In genomic region chr10:32139223-32140073, GRCh38 we compare ENCODE assay signal across 8 cellular contexts.
DNase-seq lines count a peak whose midpoint lies in the region; ATAC-seq and TF ChIP-seq lines count a peak whose summit lies in the region.

No MANE protein-coding gene starts in this region.

- H3K4me1 ChIP-seq in NT2/D1 (ENCODE audit: insufficient read depth, insufficient read length): peaks cover 2% of the 10 kb centered on the region
- H3K4me1 ChIP-seq in thoracic aorta (ENCODE audit: control insufficient read depth in 1 of 2, low read depth in 2 of 2): peaks cover 6 to 16% of the 10 kb centered on the region in 2 donors

- H3K27me3 ChIP-seq in NT2/D1 (ENCODE audit: insufficient read depth, insufficient read length): no peaks in the 10 kb centered on the region
- no peaks in the 10 kb centered on the region for H3K27me3 ChIP-seq in thoracic aorta (replicated peaks; ENCODE audit: insufficient read depth)

- H3K36me3 ChIP-seq in NT2/D1 (ENCODE audit: insufficient read depth, insufficient read length, low read length): no peaks in the 10 kb centered on the region
- no peaks in the 10 kb centered on the region for H3K36me3 ChIP-seq in thoracic aorta

- no peak overlapping the region for H3K4me3 ChIP-seq in NT2/D1 (ENCODE audit: insufficient read length, low read depth)
- H3K4me3 ChIP-seq in choroid plexus epithelial cell (ENCODE audit: low read depth, low read length): no peak overlapping the region
- H3K4me3 ChIP-seq in thoracic aorta: peak overlapping the region; percentile 41

- H3K9ac ChIP-seq in NT2/D1 (ENCODE audit: insufficient read length, low read depth): peak overlapping the region; percentile 50

- peaks cover 5% of the 10 kb centered on the region; the same call in 1 of the 2 replicates for H3K9me3 ChIP-seq in NT2/D1 (ENCODE audit: insufficient read depth, low read length)
- H3K9me3 ChIP-seq in thoracic aorta: no peaks in the 10 kb centered on the region

- DNase-seq in H4 (ENCODE audit: low spot score): peak; percentile 94
- peak; percentile 84 for DNase-seq in NT2/D1 (ENCODE audit: low read depth, low spot score)
- DNase-seq in choroid plexus epithelial cell (ENCODE audit: low read depth): peak; percentile 97
- DNase-seq in left kidney (ENCODE audit: low read depth, low spot score): peak; percentile 24
- peak; percentile 70 for DNase-seq in thoracic aorta (ENCODE audit: low spot score)
- DNase-seq in NCI-H2196 treated with DMSO at 0.1 percent for 48 hours (lab: John Stamatoyannopoulos, UW; ENCODE audit: unreplicated experiment): no peak

- ATAC-seq in thoracic aorta (ENCODE audit: insufficient number of reproducible peaks, low FRiP score, low read depth): peak; percentile 98
- no peak for ATAC-seq in HG03378 (IDR thresholded peaks at IDR 0.05; ENCODE audit: unreplicated experiment)
- no peak for ATAC-seq in HG03342 (IDR thresholded peaks at IDR 0.05; ENCODE audit: unreplicated experiment)

- H3K27ac ChIP-seq in thoracic aorta: peak overlapping the region; percentile 72 to 78

- TF ChIP-seq CTCF in choroid plexus epithelial cell (conservative IDR thresholded peaks at IDR 0.05; ENCODE audit: low read depth, low read length): no peak
- no peak for TF ChIP-seq CTCF in thoracic aorta (IDR thresholded peaks at IDR 0.05)
